In genomic region chr2:224576098-224576715, GRCh38 we compare ENCODE assay signal across 10 cellular contexts. TPM values are rescaled to one million over a fixed set of nuclear protein-coding genes. Genes with fewer than 3 reads are reported as not detected.
DNase-seq lines count a peak whose midpoint lies in the region; ATAC-seq and TF ChIP-seq lines count a peak whose summit lies in the region.
"Had no signal": no experiment of that assay in that cellular context is flagged by ENCODE, and none has a peak within 500 bp of the region (broad histone marks: within the 10 kb centered on the region; RNA-seq: fewer than 3 reads in every experiment).

No MANE protein-coding gene starts in this region.

- DNase-seq in WTC11 (ENCODE audit: low spot score) (no peak), testis (no peak), islet precursor cell (no peak), inferior parietal cortex (ENCODE audit: extremely low spot score) (no peak)
- no peak for DNase-seq in activated CD8-positive, alpha-beta memory T cell treated with anti-CD3 and anti-CD28 coated beads, Interleukin-2, amount 50 U/mL, for 48 hours
- DNase-seq: activated CD4-positive, alpha-beta T cell treated with anti-CD3 and anti-CD28 coated beads, Interleukin-2, amount 50 U/mL, for 4 hours; erythroblast had no signal

- H3K27me3 ChIP-seq in BLaER1 treated with 17β-estradiol and CSF1 and Interleukin-3, amounts not matched to agents 10 nM and 100 nM, result no peaks in the 10 kb centered on the region
- H3K27me3 ChIP-seq in testis, result no peaks in the 10 kb centered on the region

- H3K9me3 ChIP-seq in BLaER1 treated with 17β-estradiol and CSF1 and Interleukin-3, amounts not matched to agents 10 nM and 100 nM (replicated peaks in 1 of 11), result peaks cover 0 to 12% (median 7%) of the 10 kb centered on the region in 11 experiments; a peak in 6 of 22 replicates
- no peaks in the 10 kb centered on the region for H3K9me3 ChIP-seq in testis

- 73 to 76% methylated on average over 5 of the region's 5 CpGs for WGBS in testis, 2 donors

- peaks cover 15 to 86% (median 37%) of the 10 kb centered on the region in 11 experiments; a peak in 20 of 22 replicates for H3K36me3 ChIP-seq in BLaER1 treated with 17β-estradiol and CSF1 and Interleukin-3, amounts not matched to agents 10 nM and 100 nM
- no peaks in the 10 kb centered on the region for H3K36me3 ChIP-seq in testis (ENCODE audit: low read depth, missing control alignments)

- H3K4me2 ChIP-seq in BLaER1 treated with 17β-estradiol and CSF1 and Interleukin-3, amounts not matched to agents 10 nM and 100 nM, result peak overlapping the region; percentile 3 to 73 (median 51)

- intact Hi-C loops in testis (cut with DNase I; ENCODE audit: low total_unique reads), result no loop called here

- peaks cover 30 to 93% (median 44%) of the 10 kb centered on the region in 10 experiments for H3K4me1 ChIP-seq in BLaER1 treated with 17β-estradiol and CSF1 and Interleukin-3, amounts not matched to agents 10 nM and 100 nM
- peaks cover 19% of the 10 kb centered on the region for H3K4me1 ChIP-seq in testis

- H3K27ac Mint-ChIP-seq in WTC11, result 0 out of 2 replicates have a peak overlapping the region, but pooled peaks have one; percentile 26

- H3K4me3 Mint-ChIP-seq in WTC11, result no peak overlapping the region

- CTCF ChIA-PET in WTC11 (lab: Charles Lee), result interaction anchor here (0.7 kb wide), 1 partner anchor 582 kb away, joined by 3 read pairs; no protein-coding TSS in a partner anchor

- no peaks in the 10 kb centered on the region for H3K36me3 Mint-ChIP-seq in WTC11

- no peak overlapping the region; a peak in 1 of 22 replicates for H3K27ac ChIP-seq in BLaER1 treated with 17β-estradiol and CSF1 and Interleukin-3, amounts not matched to agents 10 nM and 100 nM
- no peak overlapping the region for H3K27ac ChIP-seq in testis

- peaks cover 97 to 100% (median 100%) of the 10 kb centered on the region in 11 experiments for H4K20me1 ChIP-seq in BLaER1 treated with 17β-estradiol and CSF1 and Interleukin-3, amounts not matched to agents 10 nM and 100 nM

- no peak overlapping the region for H3K4me3 ChIP-seq in BLaER1 treated with 17β-estradiol and CSF1 and Interleukin-3, amounts not matched to agents 10 nM and 100 nM
- H3K4me3 ChIP-seq in testis, result no peak overlapping the region

- no peak for TF ChIP-seq CTCF in WTC11 (IDR thresholded peaks at IDR 0.05)
- no peak for TF ChIP-seq CTCF in testis (IDR thresholded peaks at IDR 0.05)

- no peak overlapping the region for H3K9ac ChIP-seq in BLaER1 treated with 17β-estradiol and CSF1 and Interleukin-3, amounts not matched to agents 10 nM and 100 nM

- POLR2A ChIA-PET in WTC11 (lab: Charles Lee), result no interaction called here

- H3K9me3 Mint-ChIP-seq in WTC11, result no peaks in the 10 kb centered on the region

- TF ChIP-seq POLR2A in testis (IDR thresholded peaks at IDR 0.05), result no peak

- H3K27me3 Mint-ChIP-seq in WTC11 (ENCODE audit: low read depth), result no peaks in the 10 kb centered on the region

- peak; percentile 57 for ATAC-seq in GM19328 (IDR thresholded peaks at IDR 0.05; ENCODE audit: unreplicated experiment)
- peak; percentile 74 for ATAC-seq in HG03045 (IDR thresholded peaks at IDR 0.05; ENCODE audit: unreplicated experiment)
- ATAC-seq in WTC11, result no peak

- peaks cover 82% of the 10 kb centered on the region for H3K4me1 Mint-ChIP-seq in WTC11

TF ChIP-seq in WTC11, 78 proteins besides CTCF, POLR2A, EP300 and RAD21:
- TF ChIP-seq NR1H2 (CRISPR knock-in tag; IDR thresholded peaks at IDR 0.05) (no peak), MAX (CRISPR knock-in tag; IDR thresholded peaks at IDR 0.05) (no peak)

RNA-seq across cellular contexts. Expression of gene CUL3, which starts 9.0 kb away (rescaled TPM):
- 74.4 to 86.2 TPM (median 80.7 TPM) in 3 replicates for total RNA-seq in WTC11 (2021)
- total RNA-seq in testis, result 100 to 1,000 TPM; 184 to 256 TPM
- polyA plus RNA-seq in testis (ENCODE audit: insufficient read depth, low read depth, low replicate concordance), result 442 TPM
